8 cellular contexts compared by ENCODE assay signal in genomic region chr10:101818958-101819633, GRCh38. TPM values are rescaled to one million over a fixed set of nuclear protein-coding genes. Genes with fewer than 3 reads are reported as not detected.
A peak's percentile ranks its signal among the peaks of the same experiment; 100 is the strongest.
DNase-seq lines count a peak whose midpoint lies in the region; ATAC-seq and TF ChIP-seq lines count a peak whose summit lies in the region.

No MANE protein-coding gene starts in this region.

- no peaks in the 10 kb centered on the region for H3K27me3 Mint-ChIP-seq in nephron progenitor cell (ENCODE audit: low read depth, poor library complexity)

- H3K27ac Mint-ChIP-seq in nephron progenitor cell, result peak overlapping the region; percentile 97

- peak overlapping the region; percentile 87 for H3K27ac ChIP-seq in 22Rv1
- peak overlapping the region; percentile 80; the same call in 1 of the 2 replicates for H3K27ac ChIP-seq in SJCRH30

- no peaks in the 10 kb centered on the region for H3K9me3 Mint-ChIP-seq in nephron progenitor cell

- no peaks in the 10 kb centered on the region for H3K36me3 ChIP-seq in SJCRH30

- peaks cover 48% of the 10 kb centered on the region for H3K4me1 Mint-ChIP-seq in nephron progenitor cell

- H3K4me3 ChIP-seq in SJCRH30, result peak overlapping the region; percentile 78
- H3K4me3 ChIP-seq in epithelial cell of esophagus (ENCODE audit: low read length), result peak overlapping the region; percentile 49

- H3K9me3 ChIP-seq in SJCRH30 (replicated peaks), result no peaks in the 10 kb centered on the region

- peak; percentile 9 for ATAC-seq in HG02938 (IDR thresholded peaks at IDR 0.05; ENCODE audit: unreplicated experiment)

- H3K4me3 Mint-ChIP-seq in nephron progenitor cell, result peak overlapping the region; percentile 92

- H3K4me1 ChIP-seq in SJCRH30, result 0 out of 2 replicates have a peak, but pooled peaks cover 2% of the 10 kb centered on the region

- H3K27me3 ChIP-seq in SJCRH30, result no peaks in the 10 kb centered on the region

- in situ Hi-C loops in GM13976 (cut with MboI; ENCODE audit: low sequenced_read_pairs, unreplicated experiment), result no loop called here

- DNase-seq in GM13976 (ENCODE audit: low spot score) (peak; percentile 62), SJCRH30 (peak in 1 of 2 experiments; percentile 51), epithelial cell of esophagus (ENCODE audit: low read depth) (peak; percentile 58), nephron progenitor cell (peak; percentile 38), HuH-7.5 (ENCODE audit: low spot score) (no peak)
- no peak for DNase-seq in stimulated activated CD8-positive, alpha-beta memory T cell treated with anti-CD3 and anti-CD28 coated beads, Interleukin-4, amount 100 ng/mL, for 48 hours

- peaks cover 21% of the 10 kb centered on the region for H3K36me3 Mint-ChIP-seq in nephron progenitor cell (ENCODE audit: low read depth)

- TF ChIP-seq CTCF in 22Rv1 (IDR thresholded peaks at IDR 0.05), result no peak
- no peak for TF ChIP-seq CTCF in GM13976 (IDR thresholded peaks at IDR 0.05; ENCODE audit: borderline replicate concordance, control extremely low read depth, extremely low read depth, insufficient read depth, missing control alignments)
- no peak for TF ChIP-seq CTCF in epithelial cell of esophagus (IDR thresholded peaks at IDR 0.05; ENCODE audit: insufficient read depth, low read depth, low read length, missing control alignments)
- no peak for TF ChIP-seq CTCF in nephron progenitor cell (IDR thresholded peaks at IDR 0.05)

RNA-seq across cellular contexts. Expression of gene OGA, which starts 0.9 kb away (rescaled TPM):
- 110 and 132 TPM in 2 replicates for total RNA-seq in SJCRH30 (2014; rRNA removed; shearing (Covaris generic))

RNA-seq across cellular contexts. Expression of gene KCNIP2, which starts 24.5 kb away (rescaled TPM):
- total RNA-seq in SJCRH30 (2014; rRNA removed; shearing (Covaris generic)), result 0.81 and 1.1 TPM in 2 replicates

RNA-seq across cellular contexts. Expression of gene NPM3, which starts 35.9 kb away (rescaled TPM):
- 238 and 287 TPM in 2 replicates for total RNA-seq in SJCRH30 (2014; rRNA removed; shearing (Covaris generic))

RNA-seq across cellular contexts. Expression of gene FGF8, which starts 43.2 kb away (rescaled TPM):
- 115 and 123 TPM in 2 replicates for total RNA-seq in SJCRH30 (2014; rRNA removed; shearing (Covaris generic))

Comparison
In these comparisons a context has a peak if more than half of its experiments do, and no peak if none do; other contexts are left out.
1. DNase-seq: peak in GM13976 (single experiment), epithelial cell of esophagus (single experiment) and nephron progenitor cell (single experiment); none in HuH-7.5 (single experiment) and stimulated activated CD8-positive, alpha-beta memory T cell treated with anti-CD3 and anti-CD28 coated beads, Interleukin-4, amount 100 ng/mL, for 48 hours (single experiment).